16 cellular contexts compared by ENCODE assay signal in genomic region chr21:36126166-36126565, GRCh38. TPM values are rescaled to one million over a fixed set of nuclear protein-coding genes. Genes with fewer than 3 reads are reported as not detected.
A peak's percentile ranks its signal among the peaks of the same experiment; 100 is the strongest.
DNase-seq lines count a peak whose midpoint lies in the region; ATAC-seq, FAIRE-seq and TF ChIP-seq lines count a peak whose summit lies in the region.
"Had no signal": no experiment of that assay in that cellular context is flagged by ENCODE, and none has a peak within 500 bp of the region (broad histone marks: within the 10 kb centered on the region; RNA-seq: fewer than 3 reads in every experiment).

No MANE protein-coding gene starts in this region.

- no peak overlapping the region for H2AFZ ChIP-seq in K562 (ENCODE audit: low read depth, low read length)
- no peak overlapping the region for H2AFZ ChIP-seq in keratinocyte (ENCODE audit: control insufficient read depth, low read length)

- H3K4me3 ChIP-seq in K562 (no peak overlapping the region), keratinocyte (ENCODE audit: control insufficient read depth in 2 of 3, extremely low read depth in 1 of 3, insufficient read depth in 2 of 3, low read depth in 1 of 3, low read length in 3 of 3) (no peak overlapping the region), suprapubic skin (no peak overlapping the region)
- H3K4me3 ChIP-seq: ascending aorta, BLaER1, lung, thoracic aorta had no signal

- DNase-seq in SIG-M5 treated with dmso at 0.1 percent for 504 hours (lab: John Stamatoyannopoulos, UW; ENCODE audit: unreplicated experiment) (peak; percentile 57), SIG-M5 (lab: John Stamatoyannopoulos, UW) (no peak), K562 (ENCODE audit: extremely low read depth in 1 of 4, low spot score in 3 of 4) (no peak), keratinocyte (ENCODE audit: low read depth, low spot score) (no peak), suprapubic skin (ENCODE audit: low spot score in 2 of 2) (no peak), retina (no peak), natural killer cell (no peak)
- DNase-seq in stimulated activated CD4-positive, alpha-beta T cell treated with anti-CD3 and anti-CD28 coated beads, Interleukin-12 subunit alpha, Interleukin-12 subunit beta, amount 100 ng/mL, for 4 hours, result no peak

- POLR2A ChIA-PET in K562 (lab: Yijun Ruan, JAX), result interaction anchor here (1.4 kb wide), 1 partner anchor 25 kb away, joined by 4 read pairs; no protein-coding TSS in a partner anchor

- no peaks in the 10 kb centered on the region for H3K27me3 Mint-ChIP-seq in natural killer cell (ENCODE audit: low read depth in 2 of 2)

- FAIRE-seq in K562 (lab: Jason Lieb, UNC), result no peak
- FAIRE-seq in keratinocyte (lab: Jason Lieb, UNC), result no peak

- H3K27ac Mint-ChIP-seq in natural killer cell, result no peak overlapping the region

- in situ Hi-C loops in K562 (cut with MboI), result no loop called here

- H3K9me3 ChIP-seq in K562 (replicated peaks; ENCODE audit: control insufficient read depth, insufficient read depth, low read depth, low read length) (no peaks in the 10 kb centered on the region), keratinocyte (ENCODE audit: control insufficient read depth, low read depth, low read length) (no peaks in the 10 kb centered on the region), suprapubic skin (no peaks in the 10 kb centered on the region)
- H3K9me3 ChIP-seq: ascending aorta, BLaER1, SK-N-SH, thoracic aorta had no signal

- TF ChIP-seq EP300 in K562 (IDR thresholded peaks at IDR 0.05; ENCODE audit: low read length), result no peak
- no peak for TF ChIP-seq EP300 in suprapubic skin (IDR thresholded peaks at IDR 0.05)

- dilution Hi-C loops in keratinocyte (cut with MboI; ENCODE audit: extremely low pct_ligation_motif_present, low sequenced_read_pairs), result no loop called here

- no peaks in the 10 kb centered on the region for H3K9me3 Mint-ChIP-seq in natural killer cell
- H3K9me3 Mint-ChIP-seq: naive thymus-derived CD8-positive, alpha-beta T cell had no signal

- WGBS in K562 (ENCODE audit: insufficient coverage, low coverage, missing lambda C conversion rate), result 0% methylated on average over 1 of the region's 1 CpG
- WGBS in suprapubic skin, result no CpG with 5 or more reads among the region's 1 CpG

- H3K27me3 ChIP-seq in K562 (ENCODE audit: control insufficient read depth in 2 of 2, insufficient read depth in 2 of 2, low read length in 2 of 2) (peaks cover 22 to 43% of the 10 kb centered on the region in 2 experiments), keratinocyte (ENCODE audit: control insufficient read depth, extremely low read depth, insufficient read depth, low read length) (no peaks in the 10 kb centered on the region), suprapubic skin (no peaks in the 10 kb centered on the region)
- H3K27me3 ChIP-seq: ascending aorta had no signal

- H4K20me1 ChIP-seq in K562 (replicated peaks; ENCODE audit: control insufficient read depth, insufficient read depth, low read length), result 0 out of 2 replicates have a peak, but pooled peaks cover 3% of the 10 kb centered on the region
- no peaks in the 10 kb centered on the region for H4K20me1 ChIP-seq in keratinocyte (ENCODE audit: control insufficient read depth, extremely low read depth, insufficient read depth, low read length)
- H4K20me1 ChIP-seq: BLaER1 had no signal

- H3K4me1 Mint-ChIP-seq in natural killer cell, result peaks cover 25 to 27% of the 10 kb centered on the region in 2 donors

- H3K4me1 ChIP-seq in K562 (replicated peaks in 1 of 2; ENCODE audit: control insufficient read depth in 2 of 2, insufficient read depth in 2 of 2, low read length in 2 of 2) (peaks cover 0 to 4% of the 10 kb centered on the region in 2 experiments; a peak in 1 of 5 replicates), keratinocyte (ENCODE audit: control insufficient read depth, extremely low read depth, insufficient read depth, low read length) (peaks cover 12% of the 10 kb centered on the region), suprapubic skin (peaks cover 52% of the 10 kb centered on the region)

- intact Hi-C loops in K562 (cut with micrococcal nuclease), result loop anchor here (5.0 kb wide), 1 partner anchor 261 kb away; the partner anchor contains the start of gene CHAF1B
- intact Hi-C loops in natural killer cell (cut with micrococcal nuclease), result no loop called here

- TF ChIP-seq CTCF in K562 (IDR thresholded peaks at IDR 0.05 in 2 of 3, conservative IDR thresholded peaks at IDR 0.05 in 1 of 3; ENCODE audit: insufficient read depth in 2 of 3, low read depth in 1 of 3, low read length in 3 of 3) (no peak), keratinocyte (optimal IDR thresholded peaks at IDR 0.05 in 1 of 3, IDR thresholded peaks at IDR 0.05 in 1 of 3, conservative IDR thresholded peaks at IDR 0.05 in 1 of 3; ENCODE audit: extremely low read depth in 1 of 3, insufficient read depth in 2 of 3, low read length in 3 of 3) (no peak), suprapubic skin (IDR thresholded peaks at IDR 0.05) (no peak), natural killer cell (IDR thresholded peaks at IDR 0.05) (no peak)

- H3K4me2 ChIP-seq in K562 (ENCODE audit: insufficient read depth, low read length), result no peak overlapping the region
- peak overlapping the region; percentile 7 for H3K4me2 ChIP-seq in keratinocyte (ENCODE audit: control insufficient read depth, extremely low read depth, insufficient read depth, low read depth, low read length)
- H3K4me2 ChIP-seq: BLaER1, SK-N-SH had no signal

- TF ChIP-seq POLR2A in K562 (conservative IDR thresholded peaks at IDR 0.05) (no peak), suprapubic skin (IDR thresholded peaks at IDR 0.05) (no peak)

- no TSS peak for BruUV-seq in K562 (replicated peaks; lab: Mats Ljungman, UMichigan)

- H3K9me1 ChIP-seq in K562 (ENCODE audit: control insufficient read depth, insufficient read depth, low read length) (no peaks in the 10 kb centered on the region), keratinocyte (ENCODE audit: control insufficient read depth, extremely low read depth, insufficient read depth, low read length) (no peaks in the 10 kb centered on the region)

- H3K79me2 ChIP-seq in K562 (ENCODE audit: control insufficient read depth, insufficient read depth, low read length), result no peaks in the 10 kb centered on the region
- no peaks in the 10 kb centered on the region for H3K79me2 ChIP-seq in keratinocyte (ENCODE audit: control insufficient read depth, insufficient read depth, low read length)

- no peaks in the 10 kb centered on the region for H3K36me3 Mint-ChIP-seq in natural killer cell
- H3K36me3 Mint-ChIP-seq: naive thymus-derived CD8-positive, alpha-beta T cell had no signal

- H3K27ac ChIP-seq in K562 (ENCODE audit: extremely low read depth, low read depth, low read length) (no peak overlapping the region), keratinocyte (ENCODE audit: control insufficient read depth, insufficient read depth, low read length) (no peak overlapping the region), suprapubic skin (peak overlapping the region; percentile 87)
- H3K27ac ChIP-seq: 22Rv1, ascending aorta, BLaER1, KMS-11, thoracic aorta had no signal

- no peak for TF ChIP-seq RAD21 in K562 (CRISPR knock-in tag; conservative IDR thresholded peaks at IDR 0.05 in 1 of 2, IDR thresholded peaks at IDR 0.05 in 1 of 2)

- CTCF ChIA-PET in K562 (lab: Yijun Ruan, JAX; ENCODE audit: low intra/inter-chr PET ratio), result interaction anchor here (0.7 to 1.3 kb wide), 2 partner anchors 27 to 84 kb away, joined by 3 to 7 read pairs; no protein-coding TSS in a partner anchor

- no peak overlapping the region for H3K4me3 Mint-ChIP-seq in natural killer cell
- H3K4me3 Mint-ChIP-seq: naive thymus-derived CD8-positive, alpha-beta T cell had no signal

- H3K36me3 ChIP-seq in K562 (ENCODE audit: control insufficient read depth, insufficient read depth, low read length) (no peaks in the 10 kb centered on the region), keratinocyte (ENCODE audit: control insufficient read depth in 2 of 2, extremely low read depth in 1 of 2, insufficient read depth in 2 of 2, low read length in 2 of 2) (no peaks in the 10 kb centered on the region), suprapubic skin (no peaks in the 10 kb centered on the region)
- H3K36me3 ChIP-seq: ascending aorta, BLaER1, thoracic aorta had no signal

- H3K9ac ChIP-seq in K562 (ENCODE audit: insufficient read depth in 1 of 2, low read depth in 2 of 2, low read length in 2 of 2), result no peak overlapping the region
- H3K9ac ChIP-seq in keratinocyte (ENCODE audit: control insufficient read depth, extremely low read depth, insufficient read depth, low read length), result no peak overlapping the region
- H3K9ac ChIP-seq: BLaER1, KMS-11, SK-N-SH had no signal

- ATAC-seq in K562 (no peak), natural killer cell (no peak)

RNA-seq across cellular contexts. Expression of gene CBR3, which starts 8.7 kb away (rescaled TPM):
- total RNA-seq in K562 (2011; cell fraction: chromatin; rRNA removed; ENCODE audit: low replicate concordance), result not detected in 2 replicates
- not detected in 2 replicates for total RNA-seq in K562 (2011; cell fraction: nucleolus; rRNA removed)
- not detected in 2 replicates for total RNA-seq in K562 (2011; cell fraction: nucleoplasm; rRNA removed)
- total RNA-seq in K562 (2014; rRNA removed), result not detected in 2 replicates
- total RNA-seq in K562 (2014; rRNA removed; fragmentation: Illumina TruSeq; extraction: Trizol), result not detected in 2 replicates
- total RNA-seq in K562 (2015; rRNA removed; fragmentation: Illumina TruSeq; extraction: Trizol), result not detected in 2 replicates
- total RNA-seq in K562 (2021), result 0.16 TPM in 1 of 2 replicates, not detected in the other
- not detected in 2 replicates for polyA plus RNA-seq in K562 (2011; rRNA removed)
- not detected in 2 replicates for polyA plus RNA-seq in K562 (2011; cell fraction: cytosol; rRNA removed)
- polyA plus RNA-seq in K562 (2011; cell fraction: nucleus; rRNA removed), result not detected in 2 replicates
- polyA plus RNA-seq in K562 (2012), result not detected in 2 replicates
- polyA plus RNA-seq in K562 (2014; fragmentation: Illumina TruSeq; extraction: Trizol), result not detected in 2 replicates
- not detected for polyA plus RNA-seq in K562 (2014; fragmentation: Nextera tagmentation; extraction: Ambion mirVana)
- not detected in 2 replicates for polyA plus RNA-seq in K562 (2014; rRNA removed)
- not detected in 2 replicates for polyA minus RNA-seq in K562 (2011; rRNA and poly(A)+ RNA removed)
- polyA minus RNA-seq in K562 (2011; cell fraction: cytosol; rRNA and poly(A)+ RNA removed), result not detected in 2 replicates
- polyA minus RNA-seq in K562 (2011; cell fraction: nucleus; rRNA and poly(A)+ RNA removed), result not detected in 2 replicates
- 0.70 to 1.8 TPM (median 1.3 TPM) in 3 replicates for polyA plus RNA-seq in keratinocyte
- polyA plus RNA-seq in keratinocyte (2011; ENCODE audit: low read depth), result not detected
- polyA plus RNA-seq in keratinocyte (2011; cell fraction: cytosol; rRNA removed), result 0.34 and 0.47 TPM in 2 replicates
- polyA plus RNA-seq in keratinocyte (2011; cell fraction: nucleus; rRNA removed), result 0.16 TPM in 1 of 2 replicates, not detected in the other
- 0.90 and 2.8 TPM in 2 replicates for polyA plus RNA-seq in keratinocyte (2012; ENCODE audit: low replicate concordance)
- polyA minus RNA-seq in keratinocyte, result 0.62 to 0.77 TPM in 2 of 3 replicates, not detected in the other
- not detected for polyA minus RNA-seq in keratinocyte (2011; cell fraction: cytosol; rRNA and poly(A)+ RNA removed)
- polyA minus RNA-seq in keratinocyte (2011; cell fraction: nucleus; rRNA and poly(A)+ RNA removed), result 0.42 TPM in 1 of 2 replicates, not detected in the other
- total RNA-seq in suprapubic skin, result 10 to 100 TPM; 24.9 to 45.2 (median 32.0) TPM
- 1 to 10 TPM in 2 of 3 donors, under 1 TPM in 1; 0.95 to 1.5 (median 1.2) TPM for total RNA-seq in natural killer cell

RNA-seq across cellular contexts. Expression of gene DOP1B, which starts 30.5 kb away (rescaled TPM):
- 1.3 and 1.7 TPM in 2 replicates for total RNA-seq in K562 (2011; cell fraction: chromatin; rRNA removed; ENCODE audit: low replicate concordance)
- 1.2 and 1.8 TPM in 2 replicates for total RNA-seq in K562 (2011; cell fraction: nucleolus; rRNA removed)
- total RNA-seq in K562 (2011; cell fraction: nucleoplasm; rRNA removed), result 1.2 and 2.0 TPM in 2 replicates
- total RNA-seq in K562 (2014; rRNA removed), result 0.32 and 0.41 TPM in 2 replicates
- total RNA-seq in K562 (2014; rRNA removed; fragmentation: Illumina TruSeq; extraction: Trizol), result 1.2 and 1.4 TPM in 2 replicates
- 0.58 and 0.79 TPM in 2 replicates for total RNA-seq in K562 (2015; rRNA removed; fragmentation: Illumina TruSeq; extraction: Trizol)
- total RNA-seq in K562 (2021), result 1.8 and 2.2 TPM in 2 replicates
- 0.75 and 1.1 TPM in 2 replicates for polyA plus RNA-seq in K562 (2011; rRNA removed)
- 0.58 and 1.6 TPM in 2 replicates for polyA plus RNA-seq in K562 (2011; cell fraction: cytosol; rRNA removed)
- polyA plus RNA-seq in K562 (2011; cell fraction: nucleus; rRNA removed), result 0.65 and 2.5 TPM in 2 replicates
- 1.0 and 2.3 TPM in 2 replicates for polyA plus RNA-seq in K562 (2012)
- 0.64 and 0.68 TPM in 2 replicates for polyA plus RNA-seq in K562 (2014; fragmentation: Illumina TruSeq; extraction: Trizol)
- polyA plus RNA-seq in K562 (2014; fragmentation: Nextera tagmentation; extraction: Ambion mirVana), result under 1 TPM; 0.04 to 0.06 TPM
- polyA plus RNA-seq in K562 (2014; rRNA removed), result 0.45 and 0.76 TPM in 2 replicates
- 0.28 and 2.0 TPM in 2 replicates for polyA minus RNA-seq in K562 (2011; rRNA and poly(A)+ RNA removed)
- 0.67 and 2.3 TPM in 2 replicates for polyA minus RNA-seq in K562 (2011; cell fraction: cytosol; rRNA and poly(A)+ RNA removed)
- 0.94 and 3.0 TPM in 2 replicates for polyA minus RNA-seq in K562 (2011; cell fraction: nucleus; rRNA and poly(A)+ RNA removed)
- 2.4 to 5.8 TPM (median 2.9 TPM) in 3 replicates for polyA plus RNA-seq in keratinocyte
- polyA plus RNA-seq in keratinocyte (2011; ENCODE audit: low read depth), result 3.4 TPM
- polyA plus RNA-seq in keratinocyte (2011; cell fraction: cytosol; rRNA removed), result 3.1 and 3.2 TPM in 2 replicates
- polyA plus RNA-seq in keratinocyte (2011; cell fraction: nucleus; rRNA removed), result 10.6 and 12.9 TPM in 2 replicates
- 3.6 and 5.6 TPM in 2 replicates for polyA plus RNA-seq in keratinocyte (2012; ENCODE audit: low replicate concordance)
- polyA minus RNA-seq in keratinocyte, result 5.1 to 11.1 TPM (median 6.3 TPM) in 3 replicates
- polyA minus RNA-seq in keratinocyte (2011; cell fraction: cytosol; rRNA and poly(A)+ RNA removed), result 10.6 TPM
- polyA minus RNA-seq in keratinocyte (2011; cell fraction: nucleus; rRNA and poly(A)+ RNA removed), result 13.3 and 17.2 TPM in 2 replicates
- 10 to 100 TPM; 23.8 to 49.6 (median 34.8) TPM for total RNA-seq in suprapubic skin
- total RNA-seq in natural killer cell, result 10 to 100 TPM; 29.5 to 32.1 (median 31.9) TPM

RNA-seq across cellular contexts. Expression of gene CBR1, which starts 56.3 kb away (rescaled TPM):
- total RNA-seq in K562 (2011; cell fraction: chromatin; rRNA removed; ENCODE audit: low replicate concordance), result 5.1 and 7.5 TPM in 2 replicates
- total RNA-seq in K562 (2011; cell fraction: nucleolus; rRNA removed), result 8.3 and 10.5 TPM in 2 replicates
- total RNA-seq in K562 (2011; cell fraction: nucleoplasm; rRNA removed), result 8.5 and 9.1 TPM in 2 replicates
- 33.8 and 37.3 TPM in 2 replicates for total RNA-seq in K562 (2014; rRNA removed)
- 9.5 and 12.6 TPM in 2 replicates for total RNA-seq in K562 (2014; rRNA removed; fragmentation: Illumina TruSeq; extraction: Trizol)
- total RNA-seq in K562 (2015; rRNA removed; fragmentation: Illumina TruSeq; extraction: Trizol), result 15.4 and 15.6 TPM in 2 replicates
- 15.1 and 17.6 TPM in 2 replicates for total RNA-seq in K562 (2021)
- polyA plus RNA-seq in K562 (2011; rRNA removed), result 14.8 and 21.8 TPM in 2 replicates
- polyA plus RNA-seq in K562 (2011; cell fraction: cytosol; rRNA removed), result 21.5 and 101 TPM in 2 replicates
- polyA plus RNA-seq in K562 (2011; cell fraction: nucleus; rRNA removed), result 16.1 and 19.9 TPM in 2 replicates
- 12.9 and 16.1 TPM in 2 replicates for polyA plus RNA-seq in K562 (2012)
- 9.3 and 10.0 TPM in 2 replicates for polyA plus RNA-seq in K562 (2014; fragmentation: Illumina TruSeq; extraction: Trizol)
- 1 to 10 TPM; 2.5 to 5.5 TPM for polyA plus RNA-seq in K562 (2014; fragmentation: Nextera tagmentation; extraction: Ambion mirVana)
- polyA plus RNA-seq in K562 (2014; rRNA removed), result 21.5 and 29.6 TPM in 2 replicates
- 6.4 and 9.5 TPM in 2 replicates for polyA minus RNA-seq in K562 (2011; rRNA and poly(A)+ RNA removed)
- 6.2 and 7.5 TPM in 2 replicates for polyA minus RNA-seq in K562 (2011; cell fraction: cytosol; rRNA and poly(A)+ RNA removed)
- 6.5 and 8.0 TPM in 2 replicates for polyA minus RNA-seq in K562 (2011; cell fraction: nucleus; rRNA and poly(A)+ RNA removed)
- polyA plus RNA-seq in keratinocyte, result 188 to 269 TPM (median 207 TPM) in 3 replicates
- 46.5 TPM for polyA plus RNA-seq in keratinocyte (2011; ENCODE audit: low read depth)
- polyA plus RNA-seq in keratinocyte (2011; cell fraction: cytosol; rRNA removed), result 157 and 252 TPM in 2 replicates
- polyA plus RNA-seq in keratinocyte (2011; cell fraction: nucleus; rRNA removed), result 136 and 160 TPM in 2 replicates
- 109 and 180 TPM in 2 replicates for polyA plus RNA-seq in keratinocyte (2012; ENCODE audit: low replicate concordance)
- polyA minus RNA-seq in keratinocyte, result 53.4 to 72.4 TPM (median 69.5 TPM) in 3 replicates
- polyA minus RNA-seq in keratinocyte (2011; cell fraction: cytosol; rRNA and poly(A)+ RNA removed), result 363 TPM
- polyA minus RNA-seq in keratinocyte (2011; cell fraction: nucleus; rRNA and poly(A)+ RNA removed), result 69.5 and 80.8 TPM in 2 replicates
- total RNA-seq in suprapubic skin, result 100 to 1,000 TPM; 205 to 450 (median 302) TPM
- total RNA-seq in natural killer cell, result 10 to 100 TPM in 2 of 3 donors, 1 to 10 TPM in 1; 5.0 to 14.1 (median 12.4) TPM

Comparison
In these comparisons a context has a peak if more than half of its experiments do, and no peak if none do; other contexts are left out.
1. RNA of gene CBR3, which starts 8.7 kb away (total RNA-seq): 24.9 to 45.2 TPM in suprapubic skin; 0.95 to 1.5 TPM in natural killer cell and 0.16 TPM in K562; every median in the first group is over 10 times any median in the second.
2. RNA of gene DOP1B, which starts 30.5 kb away (total RNA-seq): 23.8 to 49.6 TPM in suprapubic skin and 29.5 to 32.1 TPM in natural killer cell; 0.32 to 2.2 TPM in K562; every median in the first group is over 4 times any median in the second.
3. RNA of gene CBR1, which starts 56.3 kb away (total RNA-seq): 205 to 450 TPM in suprapubic skin; 5.1 to 37.3 TPM in K562 and 5.0 to 14.1 TPM in natural killer cell; every median in the first group is over 4 times any median in the second.